In genomic region chr18:11405804-11406203, GRCh38 we compare ENCODE assay signal across 7 cellular contexts.
"Had no signal": no experiment of that assay in that cellular context is flagged by ENCODE, and none has a peak within 500 bp of the region (broad histone marks: within the 10 kb centered on the region; RNA-seq: fewer than 3 reads in every experiment).

No MANE protein-coding gene starts in this region.

- FAIRE-seq: G401.6, GM12891, GM12892, GM18507, GM19239 had no signal

- DNase-seq: GDM1, GF-D8 had no signal
